In the genomic region with DNA sequence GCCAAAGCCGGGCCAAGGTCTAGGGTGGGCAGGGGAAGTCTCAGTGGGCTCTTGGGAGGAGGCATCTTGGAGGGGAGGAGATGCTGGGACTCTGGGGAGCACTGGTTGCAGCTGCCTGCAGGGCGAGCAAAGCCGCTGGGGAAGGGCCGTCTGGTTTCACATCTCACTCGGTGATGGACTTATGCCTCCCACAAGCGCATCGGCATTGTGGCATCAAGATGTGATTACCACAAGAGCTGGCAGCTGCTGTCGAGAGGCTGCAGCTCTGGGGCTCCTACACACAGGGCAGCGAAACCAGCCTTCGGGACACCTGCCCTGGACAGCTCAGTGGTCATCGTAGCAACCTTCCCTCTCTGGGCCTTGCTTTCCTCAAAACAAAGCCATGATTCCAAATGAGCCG, we compare ENCODE assay signal across 15 cellular contexts. TPM values are rescaled to one million over a fixed set of nuclear protein-coding genes. Genes with fewer than 3 reads are reported as not detected.
"Had no signal": no experiment of that assay in that cellular context is flagged by ENCODE, and none has a peak within 500 bp of the region (broad histone marks: within the 10 kb centered on the region; RNA-seq: fewer than 3 reads in every experiment).

No MANE protein-coding gene starts in this region.

- H3K9me3 ChIP-seq: pancreas, stomach, testis, upper lobe of left lung had no signal

- H3K27ac ChIP-seq: foreskin keratinocyte, pancreas, stomach, testis, upper lobe of left lung had no signal

- H3K36me3 ChIP-seq: pancreas, stomach, upper lobe of left lung had no signal

- ATAC-seq: foreskin keratinocyte, pancreas, sciatic nerve had no signal

- FAIRE-seq: pancreas had no signal

- H3K27me3 ChIP-seq: testis had no signal

- H3K4me3 ChIP-seq: pancreas, stomach, testis, upper lobe of left lung had no signal

- DNase-seq: activated CD4-positive, alpha-beta T cell treated with anti-CD3 and anti-CD28 coated beads, Interleukin-2, amount 50 U/mL, for 1 hour; activated CD8-positive, alpha-beta memory T cell treated with anti-CD3 and anti-CD28 coated beads for 24 hours; activated naive CD8-positive, alpha-beta T cell treated with anti-CD3 and anti-CD28 coated beads, Interleukin-2, amount 10 ng/mL, durations not matched to agents 7 days and 5 days; anterior cingulate cortex; effector memory CD4-positive, alpha-beta T cell; foreskin keratinocyte; glutamatergic neuron; mesendoderm; stimulated activated CD4-positive, alpha-beta T cell treated with anti-CD3 and anti-CD28 coated beads, Interleukin-1b, Interleukin-23, amount 100 ng/mL, for 48 hours; stomach; testis; upper lobe of left lung had no signal

- H3K4me1 ChIP-seq: foreskin keratinocyte had no signal

RNA-seq across cellular contexts. Expression of gene KCNJ12, which starts 3.1 kb away (rescaled TPM):
- total RNA-seq: activated naive CD8-positive, alpha-beta T cell treated with anti-CD3 and anti-CD28 coated beads, Interleukin-2, amount 10 ng/mL, durations not matched to agents 7 days and 5 days; T-helper 2 cell treated with Interferon-gamma antibody and Interleukin-4, amounts not matched to agents 100 ng/mL and 5 ng/mL, for 36 hours had no signal
